In genomic region chr3:10378742-10379141, GRCh38 we compare ENCODE assay signal across 20 cellular contexts. TPM values are rescaled to one million over a fixed set of nuclear protein-coding genes. Genes with fewer than 3 reads are reported as not detected.
DNase-seq lines count a peak whose midpoint lies in the region; ATAC-seq, FAIRE-seq and TF ChIP-seq lines count a peak whose summit lies in the region.
"Had no signal": no experiment of that assay in that cellular context is flagged by ENCODE, and none has a peak within 500 bp of the region (broad histone marks: within the 10 kb centered on the region; RNA-seq: fewer than 3 reads in every experiment).

No MANE protein-coding gene starts in this region.

- WGBS in IMR-90 (ENCODE audit: extremely low coverage in 2 of 2, insufficient read length in 1 of 2), 2 experiments: 100% methylated on average over 1 of the region's 7 CpGs; no CpG with 5 or more reads in 1 of the 2 experiments
- 73 to 89% (median 75%) methylated on average over 7 of the region's 7 CpGs for WGBS in psoas muscle, 3 donors

- peaks cover 4% of the 10 kb centered on the region for H3K27me3 Mint-ChIP-seq in neural crest cell (ENCODE audit: low read depth)
- H3K27me3 Mint-ChIP-seq: CD4-positive, alpha-beta T cell had no signal

- H2BK20ac ChIP-seq in IMR-90 (ENCODE audit: low read depth, low read length): no peak overlapping the region

- H2AK9ac ChIP-seq in IMR-90 (replicated peaks; ENCODE audit: low read depth, low read length, poor library complexity): no peak overlapping the region

- TF ChIP-seq POLR2A in IMR-90 (IDR thresholded peaks at IDR 0.05; ENCODE audit: low read depth, low read length): no peak

- H3K14ac ChIP-seq in IMR-90 (replicated peaks; ENCODE audit: low read depth, low read length): no peak overlapping the region

- no peak for FAIRE-seq in HTR-8/SVneo (lab: Jason Lieb, UNC)
- FAIRE-seq: D721Med, GM12891, GM18507 had no signal

- CTCF ChIA-PET in IMR-90 (lab: Yijun Ruan, JAX): no interaction called here

- POLR2A ChIA-PET in IMR-90 (lab: Charles Lee; ENCODE audit: unreplicated experiment): no interaction called here

- H3K36me3 ChIP-seq in IMR-90 (ENCODE audit: control insufficient read depth, insufficient read depth, low read length): no peaks in the 10 kb centered on the region
- H3K36me3 ChIP-seq in psoas muscle (ENCODE audit: insufficient read depth in 1 of 2, low read depth in 1 of 2): no peaks in the 10 kb centered on the region

- H3K36me3 Mint-ChIP-seq in neural crest cell (ENCODE audit: low read depth): no peaks in the 10 kb centered on the region
- no peaks in the 10 kb centered on the region for H3K36me3 Mint-ChIP-seq in stimulated activated effector memory CD8-positive, alpha-beta T cell treated with anti-CD3 and anti-CD28 coated beads, Interleukin-12 subunit alpha, Interleukin-12 subunit beta, amount 100 ng/mL, for 72 hours
- H3K36me3 Mint-ChIP-seq: CD14-positive monocyte; CD8-positive, alpha-beta memory T cell had no signal

- no peak for ATAC-seq in IMR-90 (ENCODE audit: low read depth)
- no peak for ATAC-seq in psoas muscle
- ATAC-seq in stimulated activated effector memory CD8-positive, alpha-beta T cell treated with anti-CD3 and anti-CD28 coated beads, Interleukin-12 subunit alpha, Interleukin-12 subunit beta, amount 100 ng/mL, for 72 hours: no peak
- ATAC-seq: GM23338, HCT116 had no signal

- no peak overlapping the region for H3K18ac ChIP-seq in IMR-90 (ENCODE audit: low read depth, low read length)

- no peaks in the 10 kb centered on the region for H3K79me1 ChIP-seq in IMR-90 (ENCODE audit: low read depth in 1 of 2, low read length in 2 of 2)

- H2AFZ ChIP-seq in IMR-90 (replicated peaks; ENCODE audit: low read length, poor library complexity): peak overlapping the region; percentile 27
- H2AFZ ChIP-seq: GM23338 had no signal

- H3K56ac ChIP-seq in IMR-90 (ENCODE audit: extremely low read depth, insufficient read depth, low read length): no peak overlapping the region

- H3K9ac ChIP-seq in IMR-90 (ENCODE audit: low read depth, low read length): no peak overlapping the region

- H4K20me1 ChIP-seq in IMR-90 (ENCODE audit: insufficient read depth, low read length): no peaks in the 10 kb centered on the region

- H3K4me1 ChIP-seq in IMR-90 (ENCODE audit: control insufficient read depth, insufficient read depth, low read length) (peaks cover 3% of the 10 kb centered on the region; the same call in 1 of the 2 replicates), psoas muscle (peaks cover 38% of the 10 kb centered on the region)

- intact Hi-C loops in IMR-90 (cut with micrococcal nuclease): no loop called here
- intact Hi-C loops in psoas muscle (cut with DNase I): no loop called here

- in situ Hi-C loops in IMR-90 (cut with MboI; ENCODE audit: low sequenced_read_pairs): no loop called here

- no peak overlapping the region for H2BK120ac ChIP-seq in IMR-90 (ENCODE audit: low read depth, low read length)

- H3K27me3 ChIP-seq in IMR-90 (ENCODE audit: control insufficient read depth, insufficient read depth, low read length) (peaks cover 32% of the 10 kb centered on the region), psoas muscle (ENCODE audit: insufficient read depth in 3 of 3, low read length in 2 of 3) (no peaks in the 10 kb centered on the region)

- H4K91ac ChIP-seq in IMR-90 (ENCODE audit: insufficient read depth, low read depth, low read length): no peak overlapping the region

- no peaks in the 10 kb centered on the region for H3K9me3 Mint-ChIP-seq in neural crest cell
- H3K9me3 Mint-ChIP-seq in stimulated activated effector memory CD8-positive, alpha-beta T cell treated with anti-CD3 and anti-CD28 coated beads, Interleukin-12 subunit alpha, Interleukin-12 subunit beta, amount 100 ng/mL, for 72 hours: no peaks in the 10 kb centered on the region
- H3K9me3 Mint-ChIP-seq: CD4-positive, alpha-beta T cell; CD8-positive, alpha-beta memory T cell; GM23338; H9 had no signal

- H3K4me2 ChIP-seq in IMR-90 (ENCODE audit: low read depth, low read length): no peak overlapping the region
- H3K4me2 ChIP-seq: GM23338 had no signal

- no peak overlapping the region for H4K5ac ChIP-seq in IMR-90 (ENCODE audit: low read depth, low read length)

- no peak for DNase-seq in IMR-90
- no peak for DNase-seq in neural crest cell (ENCODE audit: low read depth, low spot score)
- DNase-seq in psoas muscle: no peak
- no peak for DNase-seq in stimulated activated effector memory CD8-positive, alpha-beta T cell treated with anti-CD3 and anti-CD28 coated beads, Interleukin-12 subunit alpha, Interleukin-12 subunit beta, amount 100 ng/mL, for 72 hours (ENCODE audit: low spot score in 2 of 2)
- no peak for DNase-seq in superior temporal gyrus (ENCODE audit: extremely low spot score)
- no peak for DNase-seq in activated T-cell treated with anti-CD3 and anti-CD28 coated beads for 4 hours
- no peak for DNase-seq in HTR-8/SVneo (ENCODE audit: insufficient read length, low spot score)
- no peak for DNase-seq in NCI-H187 treated with DMSO at 0.1 percent for 48 hours (lab: John Stamatoyannopoulos, UW)
- DNase-seq: CD4-positive, alpha-beta T cell; DMS 273 treated with DMSO at 0.1 percent for 48 hours; DMS79 treated with DMSO at 0.1 percent for 48 hours; GF-D8; H9 had no signal

- H3K4me3 Mint-ChIP-seq in neural crest cell: no peak overlapping the region
- H3K4me3 Mint-ChIP-seq in stimulated activated effector memory CD8-positive, alpha-beta T cell treated with anti-CD3 and anti-CD28 coated beads, Interleukin-12 subunit alpha, Interleukin-12 subunit beta, amount 100 ng/mL, for 72 hours: no peak overlapping the region
- H3K4me3 Mint-ChIP-seq: CD14-positive monocyte; CD4-positive, alpha-beta T cell; CD8-positive, alpha-beta memory T cell; GM23338; H9 had no signal

- H3K4me3 ChIP-seq in IMR-90 (ENCODE audit: insufficient read depth, low read depth, low read length) (no peak overlapping the region), psoas muscle (no peak overlapping the region)
- H3K4me3 ChIP-seq: GM23338 had no signal

- peak overlapping the region; percentile 45 for H3K27ac Mint-ChIP-seq in neural crest cell (ENCODE audit: unreplicated experiment)
- H3K27ac Mint-ChIP-seq in stimulated activated effector memory CD8-positive, alpha-beta T cell treated with anti-CD3 and anti-CD28 coated beads, Interleukin-12 subunit alpha, Interleukin-12 subunit beta, amount 100 ng/mL, for 72 hours: peak overlapping the region; percentile 7
- H3K27ac Mint-ChIP-seq: CD4-positive, alpha-beta T cell; GM23338 had no signal

- TF ChIP-seq CTCF in IMR-90 (conservative IDR thresholded peaks at IDR 0.05; ENCODE audit: low read depth, low read length) (no peak), neural crest cell (conservative IDR thresholded peaks at IDR 0.05) (no peak), psoas muscle (IDR thresholded peaks at IDR 0.05) (no peak)

- no peak overlapping the region for H4K8ac ChIP-seq in IMR-90 (ENCODE audit: low read depth in 2 of 2, low read length in 2 of 2)

- H2BK5ac ChIP-seq in IMR-90 (ENCODE audit: low read depth, low read length, poor library complexity, severe bottlenecking): no peak overlapping the region

- TF ChIP-seq RAD21 in IMR-90 (IDR thresholded peaks at IDR 0.05; ENCODE audit: low read length): no peak

- no peak overlapping the region for H3K27ac ChIP-seq in IMR-90 (ENCODE audit: insufficient read depth, low read length)
- peak overlapping the region; percentile 79 for H3K27ac ChIP-seq in psoas muscle

- dilution Hi-C loops in IMR-90 (cut with HindIII; ENCODE audit: low sequenced_read_pairs, unreplicated experiment): no loop called here

- H3K4me1 Mint-ChIP-seq in neural crest cell: no peaks in the 10 kb centered on the region
- no peaks in the 10 kb centered on the region for H3K4me1 Mint-ChIP-seq in stimulated activated effector memory CD8-positive, alpha-beta T cell treated with anti-CD3 and anti-CD28 coated beads, Interleukin-12 subunit alpha, Interleukin-12 subunit beta, amount 100 ng/mL, for 72 hours
- H3K4me1 Mint-ChIP-seq: CD14-positive monocyte; CD8-positive, alpha-beta memory T cell had no signal

- no peak overlapping the region for H2BK15ac ChIP-seq in IMR-90 (ENCODE audit: low read depth, low read length)

- H3K23ac ChIP-seq in IMR-90 (ENCODE audit: low read depth, low read length): no peak overlapping the region

- BruUV-seq in IMR-90 (replicated peaks; lab: Mats Ljungman, UMichigan): no TSS peak

- H3K4ac ChIP-seq in IMR-90 (ENCODE audit: low read depth, low read length): no peak overlapping the region

- H2AK5ac ChIP-seq in IMR-90 (ENCODE audit: low read depth, low read length): no peak overlapping the region

- no peaks in the 10 kb centered on the region for H3K9me3 ChIP-seq in IMR-90 (ENCODE audit: control insufficient read depth, insufficient read depth, low read length)
- H3K9me3 ChIP-seq in psoas muscle: no peaks in the 10 kb centered on the region

- peaks cover 2% of the 10 kb centered on the region for H3K9me1 ChIP-seq in IMR-90 (ENCODE audit: insufficient read depth, low read length)

TF ChIP-seq in IMR-90, 13 proteins besides CTCF, POLR2A, EP300 and RAD21 (continues in another document):
- TF ChIP-seq ELK1 (IDR thresholded peaks at IDR 0.05; ENCODE audit: borderline replicate concordance, low read depth, low read length) (no peak), RFX5 (IDR thresholded peaks at IDR 0.05; ENCODE audit: low read depth, low read length) (no peak), USF2 (IDR thresholded peaks at IDR 0.05; ENCODE audit: low read depth, low read length) (no peak), MAFK (IDR thresholded peaks at IDR 0.05; ENCODE audit: low read depth, low read length) (no peak), RCOR1 (IDR thresholded peaks at IDR 0.05; ENCODE audit: insufficient replicate concordance, low read length) (no peak)

RNA-seq across cellular contexts. Expression of gene SEC13, which starts 57.8 kb away (rescaled TPM):
- 443 and 475 TPM in 2 replicates for total RNA-seq in IMR-90 (2012; rRNA removed)
- 364 and 377 TPM in 2 replicates for polyA plus RNA-seq in IMR-90 (2012; rRNA removed)
- polyA plus RNA-seq in IMR-90 (2012; cell fraction: cytosol; rRNA removed): 372 and 417 TPM in 2 replicates
- 300 and 409 TPM in 2 replicates for polyA plus RNA-seq in IMR-90 (2012; cell fraction: nucleus; rRNA removed; ENCODE audit: low replicate concordance)
- 124 and 125 TPM in 2 replicates for total RNA-seq in neural crest cell
- 10 to 100 TPM; 56.3 to 95.5 (median 83.0) TPM for total RNA-seq in psoas muscle
- 100 to 1,000 TPM; 118 to 200 (median 181) TPM for polyA plus RNA-seq in psoas muscle
